In genomic region chr3:48952510-48953118, GRCh38 we compare ENCODE assay signal across 8 cellular contexts. TPM values are rescaled to one million over a fixed set of nuclear protein-coding genes. Genes with fewer than 3 reads are reported as not detected.
DNase-seq lines count a peak whose midpoint lies in the region; ATAC-seq and TF ChIP-seq lines count a peak whose summit lies in the region.

No MANE protein-coding gene starts in this region.

- DNase-seq in DND-41, result peak; percentile 20
- DNase-seq in NCI-H146 treated with DMSO at 0.1 percent for 48 hours (lab: John Stamatoyannopoulos, UW; ENCODE audit: unreplicated experiment), result peak; percentile 1
- peak; percentile 18 for DNase-seq in activated T-helper 1 cell treated with Interleukin-2 at 50 U/mL for 16 hours (ENCODE audit: low read depth)
- peak; percentile 44 for DNase-seq in left ventricle myocardium superior
- DNase-seq in stimulated activated CD4-positive, alpha-beta T cell treated with anti-CD3 and anti-CD28 coated beads, Interleukin-4, amount 100 ng/mL, for 24 hours, result peak; percentile 43
- no peak for DNase-seq in SW 1271 (lab: John Stamatoyannopoulos, UW)
- no peak for DNase-seq in HuH-7.5 (ENCODE audit: low spot score)

- H3K27ac ChIP-seq in DND-41 (ENCODE audit: low read length), result peak overlapping the region; percentile 32; the same call in 1 of the 2 replicates

- intact Hi-C loops in left ventricle myocardium superior (cut with micrococcal nuclease), result no loop called here

- H3K79me2 ChIP-seq in DND-41 (ENCODE audit: insufficient read depth, low read length), result peaks cover 83% of the 10 kb centered on the region

- TF ChIP-seq CTCF in DND-41 (IDR thresholded peaks at IDR 0.05; ENCODE audit: borderline replicate concordance, extremely low read depth, low read length, poor library complexity, severe bottlenecking), result peak; percentile 61

- no peak overlapping the region for H3K4me2 ChIP-seq in DND-41 (ENCODE audit: insufficient read depth, low read length)

- H3K9ac ChIP-seq in DND-41 (ENCODE audit: low read depth, low read length), result no peak overlapping the region

- no peaks in the 10 kb centered on the region for H3K9me3 ChIP-seq in DND-41 (ENCODE audit: insufficient read depth, low read length, severe bottlenecking)

- H3K36me3 ChIP-seq in DND-41 (ENCODE audit: insufficient read depth, low read length), result peaks cover 38% of the 10 kb centered on the region

- ATAC-seq in DND-41 (ENCODE audit: insufficient read depth, low read depth) (peak; percentile 35; the same call in 1 of the 3 replicates), left ventricle myocardium superior (peak; percentile 29), GM18907 (IDR thresholded peaks at IDR 0.05; ENCODE audit: unreplicated experiment) (no peak)

- peaks cover 17% of the 10 kb centered on the region for H4K20me1 ChIP-seq in DND-41 (ENCODE audit: insufficient read depth, low read length)

- no peaks in the 10 kb centered on the region for H3K27me3 ChIP-seq in DND-41 (ENCODE audit: insufficient read depth, low read length, poor library complexity)

- no peak overlapping the region for H3K4me3 ChIP-seq in DND-41 (ENCODE audit: low read depth in 1 of 2, low read length in 2 of 2)

- no peak overlapping the region for H2AFZ ChIP-seq in DND-41 (ENCODE audit: low read depth, low read length)

- no peaks in the 10 kb centered on the region for H3K4me1 ChIP-seq in DND-41 (ENCODE audit: insufficient read depth, low read length)

RNA-seq across cellular contexts. Expression of gene ARIH2, which starts 34.0 kb away (rescaled TPM):
- 141 TPM for total RNA-seq in left ventricle myocardium superior

RNA-seq across cellular contexts. Expression of gene P4HTM, which starts 37.4 kb away (rescaled TPM):
- 27.6 TPM for total RNA-seq in left ventricle myocardium superior

RNA-seq across cellular contexts. Expression of gene SLC25A20, which starts 53.9 kb away (rescaled TPM):
- total RNA-seq in left ventricle myocardium superior, result 124 TPM

RNA-seq across cellular contexts. Expression of gene WDR6, which starts 54.6 kb away (rescaled TPM):
- 86.9 TPM for total RNA-seq in left ventricle myocardium superior

Comparison
In these comparisons a context has a peak if more than half of its experiments do, and no peak if none do; other contexts are left out.
1. DNase-seq: peak in DND-41 (single experiment), NCI-H146 treated with DMSO at 0.1 percent for 48 hours (single experiment), activated T-helper 1 cell treated with Interleukin-2 at 50 U/mL for 16 hours (single experiment), left ventricle myocardium superior (single experiment) and stimulated activated CD4-positive, alpha-beta T cell treated with anti-CD3 and anti-CD28 coated beads, Interleukin-4, amount 100 ng/mL, for 24 hours (single experiment); none in SW 1271 (0 of 2) and HuH-7.5 (single experiment).